ENCODE assay signal across 9 cellular contexts in the genomic region with DNA sequence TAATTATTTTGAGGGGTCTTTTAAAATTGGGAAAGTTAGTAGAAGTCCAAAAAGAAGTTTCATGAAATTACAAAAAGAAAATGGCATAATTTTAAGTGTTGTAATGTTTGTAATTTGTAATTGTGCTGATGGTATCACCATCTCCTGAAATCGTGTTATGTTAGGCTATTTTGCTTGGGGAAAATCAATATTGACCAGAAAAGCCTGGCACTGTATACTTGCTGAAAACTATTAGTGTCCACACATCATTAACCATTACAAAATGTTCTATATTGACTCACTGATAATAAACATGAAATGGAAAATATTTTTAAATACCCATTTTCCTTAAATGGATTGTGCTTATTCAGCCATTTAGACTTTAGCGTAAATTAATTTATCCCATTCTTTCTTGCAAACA. TPM values are rescaled to one million over a fixed set of nuclear protein-coding genes. Genes with fewer than 3 reads are reported as not detected.
"Had no signal": no experiment of that assay in that cellular context is flagged by ENCODE, and none has a peak within 500 bp of the region (broad histone marks: within the 10 kb centered on the region; RNA-seq: fewer than 3 reads in every experiment).

No MANE protein-coding gene starts in this region.

- H3K27ac ChIP-seq: GM23248, HL-60 had no signal

- H3K27ac Mint-ChIP-seq: IgD-negative memory B cell had no signal

- H3K4me1 Mint-ChIP-seq: IgD-negative memory B cell had no signal

- H3K9ac ChIP-seq: GM23248 had no signal

- DNase-seq: GM23248, GOT3, H7, KBM-7 had no signal

- H3K36me3 ChIP-seq: HAP-1 had no signal

- H3K4me1 ChIP-seq: HAP-1 had no signal

- FAIRE-seq: HepG2 had no signal

- H3K9me3 ChIP-seq: HAP-1 had no signal

- ATAC-seq: HepG2 had no signal

- H3K4me3 ChIP-seq: GM23248, HAP-1 had no signal

- H3K4me3 Mint-ChIP-seq: IgD-negative memory B cell had no signal

RNA-seq across cellular contexts. Expression of gene ZBED2, which starts 40.3 kb away (rescaled TPM):
- total RNA-seq: GM23248, H4, H7 had no signal
- polyA plus RNA-seq: GM23248, HepG2 had no signal
